2 cellular contexts compared by ENCODE assay signal in the genomic region with DNA sequence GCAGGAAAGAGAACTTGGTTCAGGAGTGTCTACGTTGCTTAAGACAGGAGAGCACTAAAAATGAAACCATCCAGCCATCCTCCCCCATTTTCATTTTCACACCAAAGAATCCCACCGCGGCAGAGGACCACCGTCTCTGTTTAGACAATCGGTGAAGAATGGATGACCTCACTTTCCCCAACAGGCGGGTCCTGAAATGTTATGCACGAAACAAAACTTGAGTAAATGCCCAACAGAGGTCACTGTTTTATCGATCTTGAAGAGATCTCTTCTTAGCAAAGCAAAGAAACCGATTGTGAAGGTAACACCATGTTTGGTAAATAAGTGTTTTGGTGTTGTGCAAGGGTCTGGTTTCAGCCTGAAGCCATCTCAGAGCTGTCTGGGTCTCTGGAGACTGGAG.
TF ChIP-seq lines count a peak whose summit lies in the region.

No MANE protein-coding gene starts in this region.

TF ChIP-seq in HEK293, 187 proteins besides CTCF, POLR2A, EP300 and RAD21 (continued from another document):
- TF ChIP-seq, protein P1, sequence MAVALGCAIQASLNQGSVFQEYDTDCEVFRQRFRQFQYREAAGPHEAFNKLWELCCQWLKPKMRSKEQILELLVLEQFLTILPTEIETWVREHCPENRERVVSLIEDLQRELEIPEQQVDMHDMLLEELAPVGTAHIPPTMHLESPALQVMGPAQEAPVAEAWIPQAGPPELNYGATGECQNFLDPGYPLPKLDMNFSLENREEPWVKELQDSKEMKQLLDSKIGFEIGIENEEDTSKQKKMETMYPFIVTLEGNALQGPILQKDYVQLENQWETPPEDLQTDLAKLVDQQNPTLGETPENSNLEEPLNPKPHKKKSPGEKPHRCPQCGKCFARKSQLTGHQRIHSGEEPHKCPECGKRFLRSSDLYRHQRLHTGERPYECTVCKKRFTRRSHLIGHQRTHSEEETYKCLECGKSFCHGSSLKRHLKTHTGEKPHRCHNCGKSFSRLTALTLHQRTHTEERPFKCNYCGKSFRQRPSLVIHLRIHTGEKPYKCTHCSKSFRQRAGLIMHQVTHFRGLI (tag by site-specific recombination; IDR thresholded peaks at IDR 0.05) = no peak
- no peak for TF ChIP-seq ZNF530 (tag by site-specific recombination; IDR thresholded peaks at IDR 0.05; ENCODE audit: low read depth)
- peak; percentile 22 for TF ChIP-seq ZNF654 (tag by site-specific recombination; IDR thresholded peaks at IDR 0.05; ENCODE audit: low read depth)
- TF ChIP-seq ZNF138 (tag by site-specific recombination; IDR thresholded peaks at IDR 0.05; ENCODE audit: borderline replicate concordance) = no peak

TF ChIP-seq in SK-N-SH, 30 proteins besides CTCF, POLR2A, EP300 and RAD21 (continued from another document):
- TF ChIP-seq, protein P2, sequence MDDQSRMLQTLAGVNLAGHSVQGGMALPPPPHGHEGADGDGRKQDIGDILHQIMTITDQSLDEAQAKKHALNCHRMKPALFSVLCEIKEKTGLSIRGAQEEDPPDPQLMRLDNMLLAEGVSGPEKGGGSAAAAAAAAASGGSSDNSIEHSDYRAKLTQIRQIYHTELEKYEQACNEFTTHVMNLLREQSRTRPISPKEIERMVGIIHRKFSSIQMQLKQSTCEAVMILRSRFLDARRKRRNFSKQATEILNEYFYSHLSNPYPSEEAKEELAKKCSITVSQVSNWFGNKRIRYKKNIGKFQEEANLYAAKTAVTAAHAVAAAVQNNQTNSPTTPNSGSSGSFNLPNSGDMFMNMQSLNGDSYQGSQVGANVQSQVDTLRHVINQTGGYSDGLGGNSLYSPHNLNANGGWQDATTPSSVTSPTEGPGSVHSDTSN (IDR thresholded peaks at IDR 0.05) = no peak
- TF ChIP-seq RXRA (IDR thresholded peaks at IDR 0.05; ENCODE audit: borderline replicate concordance, low read depth) (no peak), SIN3A (IDR thresholded peaks at IDR 0.05; ENCODE audit: borderline replicate concordance, low read depth, low read length) (no peak), TAF1 (IDR thresholded peaks at IDR 0.05; ENCODE audit: borderline replicate concordance, low read depth, low read length) (no peak), GABPA (IDR thresholded peaks at IDR 0.05; ENCODE audit: low read depth) (no peak), TEAD4 (IDR thresholded peaks at IDR 0.05; ENCODE audit: borderline replicate concordance, insufficient read depth) (no peak), MEF2A (IDR thresholded peaks at IDR 0.05; ENCODE audit: borderline replicate concordance, low read depth) (no peak), FOXJ3 (CRISPR knock-in tag; IDR thresholded peaks at IDR 0.05) (no peak)
- TF ChIP-seq, protein P3, sequence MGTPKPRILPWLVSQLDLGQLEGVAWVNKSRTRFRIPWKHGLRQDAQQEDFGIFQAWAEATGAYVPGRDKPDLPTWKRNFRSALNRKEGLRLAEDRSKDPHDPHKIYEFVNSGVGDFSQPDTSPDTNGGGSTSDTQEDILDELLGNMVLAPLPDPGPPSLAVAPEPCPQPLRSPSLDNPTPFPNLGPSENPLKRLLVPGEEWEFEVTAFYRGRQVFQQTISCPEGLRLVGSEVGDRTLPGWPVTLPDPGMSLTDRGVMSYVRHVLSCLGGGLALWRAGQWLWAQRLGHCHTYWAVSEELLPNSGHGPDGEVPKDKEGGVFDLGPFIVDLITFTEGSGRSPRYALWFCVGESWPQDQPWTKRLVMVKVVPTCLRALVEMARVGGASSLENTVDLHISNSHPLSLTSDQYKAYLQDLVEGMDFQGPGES (IDR thresholded peaks at IDR 0.05; ENCODE audit: low read depth, low read length) = no peak
